9 cellular contexts compared by ENCODE assay signal in the genomic region with DNA sequence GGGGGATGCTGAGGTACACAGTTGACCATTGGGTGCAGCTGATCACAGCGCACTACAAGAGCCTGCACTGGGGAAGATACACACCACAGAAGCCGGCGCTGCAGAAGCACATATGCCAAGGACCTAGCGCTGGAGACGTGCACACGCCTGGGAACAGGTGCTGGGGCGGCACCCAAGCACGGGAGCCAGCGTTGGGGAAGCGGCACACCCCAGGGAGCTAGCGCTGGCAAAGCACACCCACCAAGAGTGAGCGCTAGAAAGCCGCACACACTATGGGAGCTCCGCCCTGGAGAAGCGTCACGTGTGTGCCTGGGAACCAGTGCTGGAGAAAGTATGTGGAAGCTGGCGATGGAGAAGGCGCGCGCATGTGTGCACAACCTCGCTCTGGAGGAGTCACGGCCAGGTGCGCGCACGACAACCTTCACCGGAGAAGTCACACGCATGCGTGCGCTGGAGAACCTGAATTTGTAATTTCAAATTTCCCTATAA. TPM values are rescaled to one million over a fixed set of nuclear protein-coding genes. Genes with fewer than 3 reads are reported as not detected.
DNase-seq lines count a peak whose midpoint lies in the region; ATAC-seq, FAIRE-seq and TF ChIP-seq lines count a peak whose summit lies in the region.
"Had no signal": no experiment of that assay in that cellular context is flagged by ENCODE, and none has a peak within 500 bp of the region (broad histone marks: within the 10 kb centered on the region; RNA-seq: fewer than 3 reads in every experiment).

No MANE protein-coding gene starts in this region.

- H3K9me3 Mint-ChIP-seq in activated T-cell treated with anti-CD3 and anti-CD28 coated beads, Interleukin-2, amount 50 U/mL, for 24 hours = no peaks in the 10 kb centered on the region

- peaks cover 15% of the 10 kb centered on the region for H3K27me3 Mint-ChIP-seq in activated T-cell treated with anti-CD3 and anti-CD28 coated beads, Interleukin-2, amount 50 U/mL, for 24 hours

- H2AFZ ChIP-seq in keratinocyte (ENCODE audit: control insufficient read depth, low read length) = no peak overlapping the region

- peaks cover 13% of the 10 kb centered on the region for H3K4me1 ChIP-seq in keratinocyte (ENCODE audit: control insufficient read depth, extremely low read depth, insufficient read depth, low read length)

- H3K9ac ChIP-seq in keratinocyte (ENCODE audit: control insufficient read depth, extremely low read depth, insufficient read depth, low read length) = no peak overlapping the region

- H3K9me3 ChIP-seq in keratinocyte (ENCODE audit: control insufficient read depth, low read depth, low read length) = no peaks in the 10 kb centered on the region

- no peaks in the 10 kb centered on the region for H3K27me3 ChIP-seq in bronchial epithelial cell (ENCODE audit: control insufficient read depth, insufficient read depth, low read length)
- no peaks in the 10 kb centered on the region for H3K27me3 ChIP-seq in keratinocyte (ENCODE audit: control insufficient read depth, extremely low read depth, insufficient read depth, low read length)

- H3K27ac Mint-ChIP-seq in activated T-cell treated with anti-CD3 and anti-CD28 coated beads, Interleukin-2, amount 50 U/mL, for 24 hours = no peak overlapping the region

- no peak for ATAC-seq in GM21367 (IDR thresholded peaks at IDR 0.05; ENCODE audit: unreplicated experiment)

- no peaks in the 10 kb centered on the region for H4K20me1 ChIP-seq in keratinocyte (ENCODE audit: control insufficient read depth, extremely low read depth, insufficient read depth, low read length)

- peak overlapping the region; percentile 52 for H3K4me2 ChIP-seq in keratinocyte (ENCODE audit: control insufficient read depth, extremely low read depth, insufficient read depth, low read depth, low read length)

- H3K36me3 Mint-ChIP-seq in activated T-cell treated with anti-CD3 and anti-CD28 coated beads, Interleukin-2, amount 50 U/mL, for 24 hours (ENCODE audit: low read depth) = peaks cover 9% of the 10 kb centered on the region

- FAIRE-seq in bronchial epithelial cell (lab: Jason Lieb, UNC) (peak; percentile 28), keratinocyte (lab: Jason Lieb, UNC) (no peak)
- FAIRE-seq: colon had no signal

- DNase-seq in activated T-cell treated with anti-CD3 and anti-CD28 coated beads, Interleukin-2, amount 50 U/mL, for 24 hours = no peak
- DNase-seq in activated T-cell treated with anti-CD3 and anti-CD28 coated beads, Interleukin-2, amount 50 U/mL, for 1 hour = no peak
- peak; percentile 94 for DNase-seq in NCI-H510A treated with DMSO at 0.1 percent for 48 hours (lab: John Stamatoyannopoulos, UW)
- peak; percentile 72 for DNase-seq in bronchial epithelial cell (ENCODE audit: low read depth)
- peak; percentile 41 for DNase-seq in keratinocyte (ENCODE audit: low read depth, low spot score)
- DNase-seq in stimulated activated CD8-positive, alpha-beta memory T cell treated with anti-CD3 and anti-CD28 coated beads, Interleukin-4, amount 100 ng/mL, for 48 hours = peak; percentile 33
- DNase-seq in stimulated activated naive CD4-positive, alpha-beta T cell treated with Interleukin-2 at 50 U/mL for 16 hours (lab: John Stamatoyannopoulos, UW) = no peak

- H3K79me2 ChIP-seq in keratinocyte (ENCODE audit: control insufficient read depth, insufficient read depth, low read length) = peaks cover 11% of the 10 kb centered on the region

- no peaks in the 10 kb centered on the region for H3K9me1 ChIP-seq in keratinocyte (ENCODE audit: control insufficient read depth, extremely low read depth, insufficient read depth, low read length)

- H3K4me3 ChIP-seq in bronchial epithelial cell (ENCODE audit: low read depth, low read length) (peak overlapping the region; percentile 37), keratinocyte (ENCODE audit: control insufficient read depth in 2 of 3, extremely low read depth in 1 of 3, insufficient read depth in 2 of 3, low read depth in 1 of 3, low read length in 3 of 3) (peak overlapping the region; percentile 12 to 50 (median 18))

- TF ChIP-seq CTCF in bronchial epithelial cell (IDR thresholded peaks at IDR 0.05; ENCODE audit: insufficient read depth, low read length, severe bottlenecking) = no peak
- TF ChIP-seq CTCF in keratinocyte (optimal IDR thresholded peaks at IDR 0.05 in 1 of 3, IDR thresholded peaks at IDR 0.05 in 1 of 3, conservative IDR thresholded peaks at IDR 0.05 in 1 of 3; ENCODE audit: extremely low read depth in 1 of 3, insufficient read depth in 2 of 3, low read length in 3 of 3) = no peak

- dilution Hi-C loops in keratinocyte (cut with MboI; ENCODE audit: extremely low pct_ligation_motif_present, low sequenced_read_pairs) = no loop called here

- H3K36me3 ChIP-seq in bronchial epithelial cell (ENCODE audit: control insufficient read depth, insufficient read depth, low read length) (no peaks in the 10 kb centered on the region), keratinocyte (ENCODE audit: control insufficient read depth in 2 of 2, extremely low read depth in 1 of 2, insufficient read depth in 2 of 2, low read length in 2 of 2) (no peaks in the 10 kb centered on the region)

- H3K4me3 Mint-ChIP-seq in activated T-cell treated with anti-CD3 and anti-CD28 coated beads, Interleukin-2, amount 50 U/mL, for 24 hours = peak overlapping the region; percentile 49

- H3K27ac ChIP-seq in keratinocyte (ENCODE audit: control insufficient read depth, insufficient read depth, low read length) = no peak overlapping the region

- H3K4me1 Mint-ChIP-seq in activated T-cell treated with anti-CD3 and anti-CD28 coated beads, Interleukin-2, amount 50 U/mL, for 24 hours (ENCODE audit: low read depth) = peaks cover 35% of the 10 kb centered on the region

RNA-seq across cellular contexts. Expression of gene FANCC, which starts 4.5 kb away (rescaled TPM):
- total RNA-seq in bronchial epithelial cell = 3.4 and 3.7 TPM in 2 replicates
- 4.8 to 8.3 TPM (median 8.1 TPM) in 3 replicates for polyA plus RNA-seq in keratinocyte
- polyA plus RNA-seq in keratinocyte (2011; ENCODE audit: low read depth) = 3.7 TPM
- polyA plus RNA-seq in keratinocyte (2011; cell fraction: cytosol; rRNA removed) = 3.7 and 7.0 TPM in 2 replicates
- 5.7 and 6.4 TPM in 2 replicates for polyA plus RNA-seq in keratinocyte (2011; cell fraction: nucleus; rRNA removed)
- polyA plus RNA-seq in keratinocyte (2012; ENCODE audit: low replicate concordance) = 3.7 and 6.1 TPM in 2 replicates
- polyA minus RNA-seq in keratinocyte = 7.7 to 11.1 TPM (median 10.3 TPM) in 3 replicates
- polyA minus RNA-seq in keratinocyte (2011; cell fraction: cytosol; rRNA and poly(A)+ RNA removed) = 5.0 TPM
- polyA minus RNA-seq in keratinocyte (2011; cell fraction: nucleus; rRNA and poly(A)+ RNA removed) = 6.0 and 11.2 TPM in 2 replicates

Comparison
In these comparisons a context has a peak if more than half of its experiments do, and no peak if none do; other contexts are left out.
1. DNase-seq: peak in NCI-H510A treated with DMSO at 0.1 percent for 48 hours (single experiment), bronchial epithelial cell (single experiment), keratinocyte (single experiment) and stimulated activated CD8-positive, alpha-beta memory T cell treated with anti-CD3 and anti-CD28 coated beads, Interleukin-4, amount 100 ng/mL, for 48 hours (single experiment); none in activated T-cell treated with anti-CD3 and anti-CD28 coated beads, Interleukin-2, amount 50 U/mL, for 24 hours (single experiment), activated T-cell treated with anti-CD3 and anti-CD28 coated beads, Interleukin-2, amount 50 U/mL, for 1 hour (single experiment) and stimulated activated naive CD4-positive, alpha-beta T cell treated with Interleukin-2 at 50 U/mL for 16 hours (single experiment).